ENCODE assay signal across 25 cellular contexts in genomic region chr10:78905015-78905939, GRCh38.
DNase-seq lines count a peak whose midpoint lies in the region; ATAC-seq and TF ChIP-seq lines count a peak whose summit lies in the region.
"Had no signal": no experiment of that assay in that cellular context is flagged by ENCODE, and none has a peak within 500 bp of the region (broad histone marks: within the 10 kb centered on the region; RNA-seq: fewer than 3 reads in every experiment).

No MANE protein-coding gene starts in this region.

- peaks cover 7% of the 10 kb centered on the region for H3K4me1 Mint-ChIP-seq in endodermal cell
- H3K4me1 Mint-ChIP-seq in stimulated activated naive CD8-positive, alpha-beta T cell treated with anti-CD3 and anti-CD28 coated beads, Interleukin-15, amount 100 ng/mL, for 72 hours, result no peaks in the 10 kb centered on the region
- H3K4me1 Mint-ChIP-seq: central memory CD8-positive, alpha-beta T cell; naive B cell had no signal

- H3K27me3 ChIP-seq in endodermal cell (ENCODE audit: control insufficient read depth, insufficient read depth, low read length, poor library complexity, severe bottlenecking), result no peaks in the 10 kb centered on the region
- H3K27me3 ChIP-seq: tibial artery had no signal

- H3K9me3 ChIP-seq in HEK293 (ENCODE audit: control insufficient read depth, insufficient read depth, low read depth, low read length) (no peaks in the 10 kb centered on the region), endodermal cell (ENCODE audit: control insufficient read depth, low read length) (no peaks in the 10 kb centered on the region)
- H3K9me3 ChIP-seq: tibial artery had no signal

- DNase-seq in DMS53 (lab: John Stamatoyannopoulos, UW) (peak; percentile 27), DMS53 treated with DMSO at 0.1 percent for 48 hours (lab: John Stamatoyannopoulos, UW; ENCODE audit: unreplicated experiment) (no peak), endodermal cell (peak; percentile 32), posterior vena cava (ENCODE audit: low spot score) (peak; percentile 14), NCI-H748 (lab: John Stamatoyannopoulos, UW; ENCODE audit: unreplicated experiment) (no peak), NOMO-1 treated with DMSO at 0.1 percent for 48 hours (lab: John Stamatoyannopoulos, UW; ENCODE audit: unreplicated experiment) (no peak)
- no peak for DNase-seq in stimulated activated naive CD8-positive, alpha-beta T cell treated with anti-CD3 and anti-CD28 coated beads, Interleukin-15, amount 100 ng/mL, for 72 hours
- DNase-seq: activated CD4-positive, alpha-beta T cell treated with anti-CD3 and anti-CD28 coated beads for 48 hours; aorta; DMS 273 treated with DMSO at 0.1 percent for 48 hours; erythroblast; foreskin fibroblast; MM.1S; naive B cell; NCI-H1436 treated with DMSO at 0.1 percent for 48 hours; NCI-H524 treated with DMSO at 0.1 percent for 48 hours; stimulated activated CD4-positive, alpha-beta T cell treated with anti-CD3 and anti-CD28 coated beads, Interleukin-4, amount 100 ng/mL, for 4 hours; stimulated activated naive CD8-positive, alpha-beta T cell treated with anti-CD3 and anti-CD28 coated beads, Interleukin-15, Interleukin-2, amounts not matched to agents 100 U/mL and 50 U/mL, for 24 hours had no signal

- POLR2A ChIA-PET in HEK293 (lab: Yijun Ruan, JAX), result interaction anchor here (0.6 kb wide), 1 partner anchor 161 kb away, joined by 4 read pairs; no protein-coding TSS in a partner anchor

- H3K27ac Mint-ChIP-seq in endodermal cell, result no peak overlapping the region
- peak overlapping the region in 1 of 2 donors; percentile 60 for H3K27ac Mint-ChIP-seq in stimulated activated naive CD8-positive, alpha-beta T cell treated with anti-CD3 and anti-CD28 coated beads, Interleukin-15, amount 100 ng/mL, for 72 hours
- H3K27ac Mint-ChIP-seq: CD4-positive, alpha-beta T cell had no signal

- no peak overlapping the region for H3K27ac ChIP-seq in HEK293 (ENCODE audit: extremely low read depth, low read depth, low read length)
- no peak overlapping the region for H3K27ac ChIP-seq in endodermal cell (ENCODE audit: low read depth, low read length)
- H3K27ac ChIP-seq: 22Rv1, tibial artery had no signal

- no peak for ATAC-seq in stimulated activated naive CD8-positive, alpha-beta T cell treated with anti-CD3 and anti-CD28 coated beads, Interleukin-15, amount 100 ng/mL, for 72 hours
- ATAC-seq: activated naive CD4-positive, alpha-beta T cell treated with anti-CD3 and anti-CD28 coated beads, Interleukin-2, amount 50 U/mL, for 72 hours; SK-N-SH treated with all-trans-retinoic acid at 6 μM for 48 hours; stimulated activated naive CD8-positive, alpha-beta T cell treated with anti-CD3 and anti-CD28 coated beads, Interleukin-15, Interleukin-2, amounts not matched to agents 100 U/mL and 50 U/mL, for 24 hours had no signal

- CTCF ChIA-PET in HEK293 (lab: Yijun Ruan, JAX), result no interaction called here

- no peak overlapping the region for H3K4me3 Mint-ChIP-seq in endodermal cell
- H3K4me3 Mint-ChIP-seq in stimulated activated naive CD8-positive, alpha-beta T cell treated with anti-CD3 and anti-CD28 coated beads, Interleukin-15, amount 100 ng/mL, for 72 hours, result no peak overlapping the region
- H3K4me3 Mint-ChIP-seq: CD4-positive, alpha-beta T cell; central memory CD8-positive, alpha-beta T cell; naive B cell had no signal

- H3K27me3 Mint-ChIP-seq in endodermal cell (ENCODE audit: insufficient read depth), result no peaks in the 10 kb centered on the region
- no peaks in the 10 kb centered on the region for H3K27me3 Mint-ChIP-seq in stimulated activated naive CD8-positive, alpha-beta T cell treated with anti-CD3 and anti-CD28 coated beads, Interleukin-15, amount 100 ng/mL, for 72 hours
- H3K27me3 Mint-ChIP-seq: CD4-positive, alpha-beta T cell; central memory CD8-positive, alpha-beta T cell had no signal

- H3K4me1 ChIP-seq in HEK293 (ENCODE audit: control insufficient read depth, insufficient read depth, low read length) (no peaks in the 10 kb centered on the region), endodermal cell (ENCODE audit: control insufficient read depth, insufficient read depth, low read length) (peaks cover 2% of the 10 kb centered on the region)

- H3K4me3 ChIP-seq in HEK293 (ENCODE audit: low read depth, low read length) (no peak overlapping the region), endodermal cell (ENCODE audit: low read length) (no peak overlapping the region)
- H3K4me3 ChIP-seq: tibial artery had no signal

- TF ChIP-seq CTCF in HEK293 (tag by site-specific recombination; IDR thresholded peaks at IDR 0.05) (no peak), endodermal cell (conservative IDR thresholded peaks at IDR 0.05) (no peak)

- intact Hi-C loops in posterior vena cava (cut with DNase I), result no loop called here

- H3K9ac ChIP-seq in endodermal cell (ENCODE audit: extremely low read depth, low read length, poor library complexity, severe bottlenecking), result no peak overlapping the region

- no peaks in the 10 kb centered on the region for H3K36me3 Mint-ChIP-seq in endodermal cell (ENCODE audit: low read depth)
- H3K36me3 Mint-ChIP-seq: activated naive CD4-positive, alpha-beta T cell treated with anti-CD3 and anti-CD28 coated beads, Interleukin-2, amount 50 U/mL, for 72 hours; naive B cell had no signal

- H3K36me3 ChIP-seq in HEK293 (ENCODE audit: control insufficient read depth in 2 of 2, insufficient read depth in 1 of 2, low read length in 2 of 2), result no peaks in the 10 kb centered on the region
- H3K36me3 ChIP-seq in endodermal cell (ENCODE audit: control insufficient read depth, insufficient read depth, low read length), result no peaks in the 10 kb centered on the region
- H3K36me3 ChIP-seq: tibial artery had no signal

- H3K9me3 Mint-ChIP-seq in endodermal cell, result no peaks in the 10 kb centered on the region
- no peaks in the 10 kb centered on the region for H3K9me3 Mint-ChIP-seq in stimulated activated naive CD8-positive, alpha-beta T cell treated with anti-CD3 and anti-CD28 coated beads, Interleukin-15, amount 100 ng/mL, for 72 hours
- H3K9me3 Mint-ChIP-seq: activated naive CD4-positive, alpha-beta T cell treated with anti-CD3 and anti-CD28 coated beads, Interleukin-2, amount 50 U/mL, for 72 hours; CD4-positive, alpha-beta T cell; central memory CD8-positive, alpha-beta T cell had no signal

- 87 to 90% methylated on average over 2 to 9 of the region's 11 CpGs for WGBS in endodermal cell (ENCODE audit: insufficient coverage in 1 of 2, insufficient read length in 1 of 2), 2 experiments

TF ChIP-seq in HEK293, 187 proteins besides CTCF, POLR2A, EP300 and RAD21:
- peak; percentile 63; the same call in 1 of the 2 replicates for TF ChIP-seq ZSCAN4 (tag by site-specific recombination; IDR thresholded peaks at IDR 0.05)
- TF ChIP-seq GLIS1 (tag by site-specific recombination; IDR thresholded peaks at IDR 0.05), result peak; percentile 29; the same call in 1 of the 2 replicates
- TF ChIP-seq ZFP3 (tag by site-specific recombination; IDR thresholded peaks at IDR 0.05; ENCODE audit: low read depth), result no peak

Comparison
In these comparisons a context has a peak if more than half of its experiments do, and no peak if none do; other contexts are left out.
1. DNase-seq: peak in DMS53 (single experiment), endodermal cell (single experiment) and posterior vena cava (single experiment); none in DMS53 treated with DMSO at 0.1 percent for 48 hours (single experiment), NCI-H748 (single experiment), stimulated activated naive CD8-positive, alpha-beta T cell treated with anti-CD3 and anti-CD28 coated beads, Interleukin-15, amount 100 ng/mL, for 72 hours (0 of 2) and NOMO-1 treated with DMSO at 0.1 percent for 48 hours (single experiment).